In the genomic region with DNA sequence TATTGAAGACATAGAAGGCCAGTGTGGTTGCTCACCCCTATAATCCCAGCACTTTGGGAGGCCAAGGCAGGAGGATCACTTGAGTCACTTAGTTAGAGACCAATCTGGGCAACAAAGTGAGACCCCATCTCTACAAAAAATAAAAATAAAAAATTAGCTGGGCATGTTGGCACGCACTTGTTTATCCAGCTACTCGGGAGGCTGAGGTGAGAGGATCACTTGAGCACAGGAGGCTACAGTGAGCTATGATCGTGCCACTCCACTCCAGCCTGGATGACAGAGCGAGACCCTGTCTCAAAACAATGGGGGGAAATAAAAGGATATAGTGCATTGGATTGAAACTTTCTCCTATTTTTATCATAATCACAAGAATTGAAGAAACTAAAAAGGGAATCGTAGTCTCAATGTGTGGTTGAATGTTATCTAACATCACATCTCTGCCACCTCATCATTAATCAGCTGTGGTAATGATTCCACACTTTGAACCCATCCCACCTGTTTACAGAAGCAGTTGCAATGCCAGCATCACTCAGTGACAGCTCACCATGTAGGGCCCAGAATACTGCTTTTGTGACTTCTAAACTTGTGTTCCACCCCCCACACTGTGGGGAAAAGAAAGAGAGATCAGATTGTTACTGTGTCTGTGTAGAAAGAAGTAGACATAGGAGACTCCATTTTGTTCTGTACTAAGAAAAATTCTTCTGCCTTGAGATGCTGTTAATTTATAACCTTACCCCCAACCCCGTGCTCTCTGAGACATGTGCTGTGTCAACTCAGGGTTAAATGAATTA, we compare ENCODE assay signal across 8 cellular contexts. TPM values are rescaled to one million over a fixed set of nuclear protein-coding genes. Genes with fewer than 3 reads are reported as not detected.
DNase-seq lines count a peak whose midpoint lies in the region; ATAC-seq and TF ChIP-seq lines count a peak whose summit lies in the region.
"Not testable (repeated sequence)": the region's sequence is repeated elsewhere in the genome, so short reads cannot be mapped to it uniquely, and the experiment has no call there.

No MANE protein-coding gene starts in this region.

- TF ChIP-seq CTCF in CD8-positive, alpha-beta T cell (IDR thresholded peaks at IDR 0.05); foreskin keratinocyte (conservative IDR thresholded peaks at IDR 0.05): not testable (repeated sequence)

- ATAC-seq in CD8-positive, alpha-beta T cell, result peak; percentile 44
- peak; percentile 71 for ATAC-seq in T-helper 17 cell
- peak; percentile 50 for ATAC-seq in activated CD8-positive, alpha-beta memory T cell treated with anti-CD3 and anti-CD28 coated beads, Interleukin-2, amount 10 ng/mL, durations not matched to agents 7 days and 5 days
- peak; percentile 95 for ATAC-seq in foreskin keratinocyte

- POLR2A ChIA-PET in CD8-positive, alpha-beta T cell (lab: Charles Lee), result not testable (repeated sequence)

- not testable (repeated sequence) for H3K36me3 ChIP-seq in CD8-positive, alpha-beta T cell (ENCODE audit: insufficient read depth, low read length)

- H3K4me1 Mint-ChIP-seq in CD8-positive, alpha-beta T cell (ENCODE audit: low read depth); T-helper 17 cell: not testable (repeated sequence)
- peaks cover 13% of the 10 kb centered on the region for H3K4me1 Mint-ChIP-seq in activated CD8-positive, alpha-beta memory T cell treated with anti-CD3 and anti-CD28 coated beads, Interleukin-2, amount 10 ng/mL, durations not matched to agents 7 days and 5 days
- H3K4me1 Mint-ChIP-seq in activated naive CD8-positive, alpha-beta T cell (ENCODE audit: low read depth), result peaks cover 31% of the 10 kb centered on the region

- not testable (repeated sequence) for H3K36me3 Mint-ChIP-seq in CD8-positive, alpha-beta T cell; T-helper 17 cell (ENCODE audit: low read depth); activated CD8-positive, alpha-beta memory T cell treated with anti-CD3 and anti-CD28 coated beads, Interleukin-2, amount 10 ng/mL, durations not matched to agents 7 days and 5 days; activated naive CD8-positive, alpha-beta T cell

- H3K27ac ChIP-seq in CD8-positive, alpha-beta T cell (ENCODE audit: low read depth, low read length); foreskin keratinocyte: not testable (repeated sequence)

- not testable (repeated sequence) for H3K4me1 ChIP-seq in CD8-positive, alpha-beta T cell (ENCODE audit: insufficient read depth, low read length); foreskin keratinocyte

- H3K9me3 ChIP-seq in CD8-positive, alpha-beta T cell (ENCODE audit: low read length); T-helper 17 cell (ENCODE audit: control insufficient read depth, low read length, poor library complexity, severe bottlenecking): not testable (repeated sequence)

- not testable (repeated sequence) for H3K27me3 Mint-ChIP-seq in CD8-positive, alpha-beta T cell (ENCODE audit: low read depth); T-helper 17 cell; activated CD8-positive, alpha-beta memory T cell treated with anti-CD3 and anti-CD28 coated beads, Interleukin-2, amount 10 ng/mL, durations not matched to agents 7 days and 5 days; activated naive CD8-positive, alpha-beta T cell

- not testable (repeated sequence) for H3K27me3 ChIP-seq in CD8-positive, alpha-beta T cell (ENCODE audit: insufficient read depth, low read length)
- peaks cover 14% of the 10 kb centered on the region for H3K27me3 ChIP-seq in foreskin keratinocyte

- CTCF ChIA-PET in CD8-positive, alpha-beta T cell (lab: Charles Lee), result not testable (repeated sequence)
- CTCF ChIA-PET in activated CD8-positive, alpha-beta memory T cell treated with anti-CD3 and anti-CD28 coated beads, Interleukin-2, amount 10 ng/mL, durations not matched to agents 7 days and 5 days (lab: Charles Lee), result interaction anchor here (2.3 kb wide), 1 partner anchor 32 kb away, joined by 10 read pairs; no protein-coding TSS in a partner anchor

- intact Hi-C loops in CD8-positive, alpha-beta T cell (cut with DNase I, micrococcal nuclease), result loop anchor here in 1 of 2 experiments (10.0 kb wide), 1 partner anchor 175 kb away; no protein-coding TSS in a partner anchor

- not testable (repeated sequence) for H3K9me3 Mint-ChIP-seq in CD8-positive, alpha-beta T cell; activated CD8-positive, alpha-beta memory T cell treated with anti-CD3 and anti-CD28 coated beads, Interleukin-2, amount 10 ng/mL, durations not matched to agents 7 days and 5 days (ENCODE audit: low read depth); activated naive CD8-positive, alpha-beta T cell (ENCODE audit: low read depth)

- not testable (repeated sequence) for H3K4me3 Mint-ChIP-seq in CD8-positive, alpha-beta T cell; T-helper 17 cell; activated CD8-positive, alpha-beta memory T cell treated with anti-CD3 and anti-CD28 coated beads, Interleukin-2, amount 10 ng/mL, durations not matched to agents 7 days and 5 days; activated naive CD8-positive, alpha-beta T cell

- H3K27ac Mint-ChIP-seq in CD8-positive, alpha-beta T cell; activated CD8-positive, alpha-beta memory T cell treated with anti-CD3 and anti-CD28 coated beads, Interleukin-2, amount 10 ng/mL, durations not matched to agents 7 days and 5 days: not testable (repeated sequence)
- peak overlapping the region; percentile 21 for H3K27ac Mint-ChIP-seq in T-helper 17 cell
- H3K27ac Mint-ChIP-seq in activated naive CD8-positive, alpha-beta T cell, result peak overlapping the region; percentile 59

- peak in 1 of 7 experiments; percentile 28 for DNase-seq in CD8-positive, alpha-beta T cell
- peak; percentile 83 for DNase-seq in Jurkat, Clone E6-1 (ENCODE audit: low read depth, low spot score)
- not testable (repeated sequence) for DNase-seq in T-helper 17 cell; activated CD8-positive, alpha-beta memory T cell treated with anti-CD3 and anti-CD28 coated beads, Interleukin-2, amount 10 ng/mL, durations not matched to agents 7 days and 5 days
- DNase-seq in foreskin keratinocyte, result peak; percentile 50 to 72
- peak; percentile 35 for DNase-seq in stimulated activated CD4-positive, alpha-beta T cell treated with anti-CD3 and anti-CD28 coated beads, Interleukin-12 subunit alpha, Interleukin-12 subunit beta, amount 100 ng/mL, for 4 hours
- DNase-seq in stimulated activated naive CD4-positive, alpha-beta T cell treated with Interleukin-2 at 50 U/mL for 16 hours (lab: John Stamatoyannopoulos, UW), result peak; percentile 53

- not testable (repeated sequence) for H3K4me3 ChIP-seq in CD8-positive, alpha-beta T cell (ENCODE audit: low read depth, low read length); Jurkat, Clone E6-1 (ENCODE audit: low read length)

RNA-seq across cellular contexts. Expression of a gene that starts 10.3 kb away (rescaled TPM):
- 1 to 10 TPM; 4.1 to 6.2 TPM for total RNA-seq in CD8-positive, alpha-beta T cell
- polyA plus RNA-seq in Jurkat, Clone E6-1 (2012; ENCODE audit: insufficient read depth, insufficient read length), result 9.0 TPM
- 10 to 100 TPM; 18.6 to 50.9 TPM for total RNA-seq in T-helper 17 cell
- total RNA-seq in activated CD8-positive, alpha-beta memory T cell treated with anti-CD3 and anti-CD28 coated beads, Interleukin-2, amount 10 ng/mL, durations not matched to agents 7 days and 5 days, result 10 to 100 TPM; 12.6 to 22.5 TPM
- total RNA-seq in foreskin keratinocyte, result 0.75 and 1.4 TPM in 2 replicates
- 0.27 and 0.49 TPM in 2 replicates for polyA plus RNA-seq in foreskin keratinocyte

Comparison
In these comparisons a context has a peak if more than half of its experiments do, and no peak if none do; other contexts are left out.
1. ATAC-seq: peak in every context shown above with its lines; median percentile 95 in foreskin keratinocyte; 71 in T-helper 17 cell; 50 in activated CD8-positive, alpha-beta memory T cell treated with anti-CD3 and anti-CD28 coated beads, Interleukin-2, amount 10 ng/mL, durations not matched to agents 7 days and 5 days; 44 in CD8-positive, alpha-beta T cell.